In genomic region chr18:44678725-44679055, GRCh38 we compare ENCODE assay signal across 8 cellular contexts. TPM values are rescaled to one million over a fixed set of nuclear protein-coding genes. Genes with fewer than 3 reads are reported as not detected.
DNase-seq lines count a peak whose midpoint lies in the region; ATAC-seq and TF ChIP-seq lines count a peak whose summit lies in the region.

No MANE protein-coding gene starts in this region.

- peak overlapping the region in 1 of 2 donors; percentile 94 for H3K27ac ChIP-seq in coronary artery

- TF ChIP-seq CTCF in AG09309 (IDR thresholded peaks at IDR 0.05; ENCODE audit: control insufficient read depth, insufficient read depth, low read depth, low read length, missing control alignments): no peak
- TF ChIP-seq CTCF in coronary artery (IDR thresholded peaks at IDR 0.05): no peak
- TF ChIP-seq CTCF in nephron (IDR thresholded peaks at IDR 0.05; ENCODE audit: unreplicated experiment in 3 of 3): no peak

- no peak for DNase-seq in AG09309 (ENCODE audit: low read depth)
- DNase-seq in Jurkat, Clone E6-1 (ENCODE audit: low read depth, low spot score): peak; percentile 35
- no peak for DNase-seq in coronary artery (ENCODE audit: low spot score)
- no peak for DNase-seq in NCI-H2107 (lab: John Stamatoyannopoulos, UW)
- no peak for DNase-seq in left lobe of liver (ENCODE audit: low spot score)
- DNase-seq in occipital lobe (lab: John Stamatoyannopoulos, UW): no peak

- ATAC-seq in GM18502 (IDR thresholded peaks at IDR 0.05; ENCODE audit: poor library complexity, unreplicated experiment): no peak
- ATAC-seq in left lobe of liver: no peak

- no peaks in the 10 kb centered on the region for H3K36me3 Mint-ChIP-seq in nephron (ENCODE audit: low read depth)

- no peaks in the 10 kb centered on the region for H3K27me3 Mint-ChIP-seq in nephron (ENCODE audit: low read depth)

- H3K4me1 Mint-ChIP-seq in nephron: peaks cover 7% of the 10 kb centered on the region

- no peaks in the 10 kb centered on the region for H3K9me3 Mint-ChIP-seq in nephron

- H3K4me3 ChIP-seq in AG09309 (ENCODE audit: control insufficient read depth, low read depth, low read length) (peak overlapping the region; percentile 28), coronary artery (peak overlapping the region; percentile 92)
- H3K4me3 ChIP-seq in Jurkat, Clone E6-1 (ENCODE audit: low read length): no peak overlapping the region

- peak overlapping the region in 2 of 3 experiments; percentile 56 to 81 for H3K27ac Mint-ChIP-seq in nephron

- H3K4me3 Mint-ChIP-seq in nephron: peak overlapping the region in 1 of 3 experiments; percentile 80

RNA-seq across cellular contexts. Expression of gene SETBP1, which starts 2.0 kb away (rescaled TPM):
- polyA plus RNA-seq in Jurkat, Clone E6-1 (2012; ENCODE audit: insufficient read depth, insufficient read length): 0.11 TPM
- 17.3 TPM for total RNA-seq in left lobe of liver
- total RNA-seq in occipital lobe: 52.3 TPM
